1 cellular context compared by ENCODE assay signal in genomic region chr21:31929548-31929947, GRCh38.
A peak's percentile ranks its signal among the peaks of the same experiment; 100 is the strongest.
TF ChIP-seq lines count a peak whose summit lies in the region.

No MANE protein-coding gene starts in this region.

TF ChIP-seq in HepG2, 621 proteins besides CTCF, POLR2A, EP300 and RAD21 (continued from another document and continues in another):
- TF ChIP-seq HNF1A (IDR thresholded peaks at IDR 0.05; ENCODE audit: low read depth) (peak; percentile 64), HNF1A (CRISPR knock-in tag; IDR thresholded peaks at IDR 0.05; ENCODE audit: borderline replicate concordance) (peak; percentile 75; the same call in 1 of the 2 replicates), ZFP62 (CRISPR knock-in tag; IDR thresholded peaks at IDR 0.05) (no peak), ZNF567 (CRISPR knock-in tag; IDR thresholded peaks at IDR 0.05; ENCODE audit: borderline replicate concordance) (no peak), HDAC1 (CRISPR knock-in tag; IDR thresholded peaks at IDR 0.05) (peak; percentile 82), MED8 (CRISPR knock-in tag; IDR thresholded peaks at IDR 0.05; ENCODE audit: insufficient replicate concordance) (no peak), ZBTB14 (CRISPR knock-in tag; IDR thresholded peaks at IDR 0.05) (no peak), ZZZ3 (CRISPR knock-in tag; IDR thresholded peaks at IDR 0.05; ENCODE audit: borderline replicate concordance) (no peak), ZNF552 (CRISPR knock-in tag; IDR thresholded peaks at IDR 0.05; ENCODE audit: borderline replicate concordance) (no peak), ZNF160 (CRISPR knock-in tag; IDR thresholded peaks at IDR 0.05) (no peak), POGZ (CRISPR knock-in tag; IDR thresholded peaks at IDR 0.05) (peak; percentile 41), ARID5B (CRISPR knock-in tag; IDR thresholded peaks at IDR 0.05) (peak; percentile 98), HOXA7 (CRISPR knock-in tag; IDR thresholded peaks at IDR 0.05) (no peak), FOXP4 (CRISPR knock-in tag; IDR thresholded peaks at IDR 0.05) (peak; percentile 92), SP4 (CRISPR knock-in tag; IDR thresholded peaks at IDR 0.05) (no peak), DDIT3 (CRISPR knock-in tag; IDR thresholded peaks at IDR 0.05) (no peak), ZNF501 (CRISPR knock-in tag; IDR thresholded peaks at IDR 0.05) (no peak), SMARCC2 (IDR thresholded peaks at IDR 0.05) (no peak), CERS6 (CRISPR knock-in tag; IDR thresholded peaks at IDR 0.05) (no peak), SRY (CRISPR knock-in tag; IDR thresholded peaks at IDR 0.05) (no peak), PRPF4 (IDR thresholded peaks at IDR 0.05; ENCODE audit: low read depth, low read length, poor library complexity, severe bottlenecking) (no peak), SPEN (CRISPR knock-in tag; IDR thresholded peaks at IDR 0.05; ENCODE audit: low read depth) (peak; percentile 51; the same call in 1 of the 2 replicates), KAT2B (IDR thresholded peaks at IDR 0.05; ENCODE audit: borderline replicate concordance, low read depth, low read length) (no peak), MEIS1 (CRISPR knock-in tag; IDR thresholded peaks at IDR 0.05; ENCODE audit: borderline replicate concordance) (0 out of 2 replicates have a peak, but pooled peaks have one; percentile 39), ZMAT5 (CRISPR knock-in tag; IDR thresholded peaks at IDR 0.05; ENCODE audit: borderline replicate concordance, low read depth) (no peak), ZNF350 (CRISPR knock-in tag; IDR thresholded peaks at IDR 0.05; ENCODE audit: borderline replicate concordance, low read depth) (no peak), POLR2AphosphoS2 (IDR thresholded peaks at IDR 0.05; ENCODE audit: low read depth, low read length) (no peak), ZNF597 (CRISPR knock-in tag; IDR thresholded peaks at IDR 0.05) (no peak), ZNF513 (CRISPR knock-in tag; conservative IDR thresholded peaks at IDR 0.05) (no peak), GMEB1 (CRISPR knock-in tag; IDR thresholded peaks at IDR 0.05; ENCODE audit: borderline replicate concordance) (no peak), PRDM10 (CRISPR knock-in tag; IDR thresholded peaks at IDR 0.05; ENCODE audit: low read depth) (no peak), ATF5 (CRISPR knock-in tag; IDR thresholded peaks at IDR 0.05; ENCODE audit: low read depth) (no peak), ETV5 (CRISPR knock-in tag; IDR thresholded peaks at IDR 0.05; ENCODE audit: borderline replicate concordance) (peak; percentile 91)
